In genomic region chr4:138904793-138905192, GRCh38 we compare ENCODE assay signal across 24 cellular contexts.
DNase-seq lines count a peak whose midpoint lies in the region; ATAC-seq and TF ChIP-seq lines count a peak whose summit lies in the region.
"Had no signal": no experiment of that assay in that cellular context is flagged by ENCODE, and none has a peak within 500 bp of the region (broad histone marks: within the 10 kb centered on the region; RNA-seq: fewer than 3 reads in every experiment).

No MANE protein-coding gene starts in this region.

- H3K4me3 ChIP-seq in IMR-90 (ENCODE audit: insufficient read depth, low read depth, low read length) = no peak overlapping the region
- no peak overlapping the region for H3K4me3 ChIP-seq in parathyroid adenoma (ENCODE audit: low read depth, low read length)
- H3K4me3 ChIP-seq in H7 (ENCODE audit: insufficient read depth, low read depth, low read length) = no peak overlapping the region
- no peak overlapping the region for H3K4me3 ChIP-seq in mucosa of descending colon
- H3K4me3 ChIP-seq: BLaER1, GM12878 had no signal

- dilution Hi-C loops in IMR-90 (cut with HindIII; ENCODE audit: low sequenced_read_pairs, unreplicated experiment) = no loop called here

- H3K9ac ChIP-seq in IMR-90 (ENCODE audit: low read depth, low read length) = no peak overlapping the region
- no peak overlapping the region for H3K9ac ChIP-seq in parathyroid adenoma
- H3K9ac ChIP-seq: BLaER1 had no signal

- peak; percentile 53 for ATAC-seq in GM18867 (IDR thresholded peaks at IDR 0.05; ENCODE audit: unreplicated experiment)
- peak; percentile 53 for ATAC-seq in GM21717 (IDR thresholded peaks at IDR 0.05; ENCODE audit: unreplicated experiment)
- ATAC-seq in IMR-90 (ENCODE audit: low read depth) = no peak
- no peak for ATAC-seq in mucosa of descending colon
- ATAC-seq: GM12878 had no signal

- no peak overlapping the region for H3K18ac ChIP-seq in IMR-90 (ENCODE audit: low read depth, low read length)

- no peaks in the 10 kb centered on the region for H3K79me2 ChIP-seq in parathyroid adenoma

- H4K8ac ChIP-seq in IMR-90 (ENCODE audit: low read depth in 2 of 2, low read length in 2 of 2) = no peak overlapping the region

- H3K9me1 ChIP-seq in IMR-90 (ENCODE audit: insufficient read depth, low read length) = no peaks in the 10 kb centered on the region

- intact Hi-C loops in IMR-90 (cut with micrococcal nuclease) = no loop called here
- intact Hi-C loops in mucosa of descending colon (cut with DNase I, micrococcal nuclease) = no loop called here

- no peaks in the 10 kb centered on the region for H3K36me3 ChIP-seq in IMR-90 (ENCODE audit: control insufficient read depth, insufficient read depth, low read length)
- no peaks in the 10 kb centered on the region for H3K36me3 ChIP-seq in parathyroid adenoma (ENCODE audit: control insufficient read depth, insufficient read depth, low read length)
- no peaks in the 10 kb centered on the region for H3K36me3 ChIP-seq in H7 (replicated peaks; ENCODE audit: control insufficient read depth, insufficient read depth, low read length)
- H3K36me3 ChIP-seq in mucosa of descending colon (ENCODE audit: low read depth) = no peaks in the 10 kb centered on the region
- H3K36me3 ChIP-seq: BE2C, BLaER1 had no signal

- no peak overlapping the region for H2BK15ac ChIP-seq in IMR-90 (ENCODE audit: low read depth, low read length)

- in situ Hi-C loops in IMR-90 (cut with MboI; ENCODE audit: low sequenced_read_pairs) = no loop called here

- H3K4me2 ChIP-seq in IMR-90 (ENCODE audit: low read depth, low read length) (no peak overlapping the region), parathyroid adenoma (ENCODE audit: low read length) (no peak overlapping the region)
- H3K4me2 ChIP-seq: BLaER1 had no signal

- H4K91ac ChIP-seq in IMR-90 (ENCODE audit: insufficient read depth, low read depth, low read length) = no peak overlapping the region

- DNase-seq in IMR-90 (no peak), midbrain (lab: John Stamatoyannopoulos, UW) (no peak), H7 (no peak), mucosa of descending colon (no peak)
- DNase-seq: 8988T; ACHN; BE2C; C1 segment of cervical spinal cord; CD4-positive, alpha-beta memory T cell; CD4-positive, CD25-positive, alpha-beta regulatory T cell; CD8-positive, alpha-beta memory T cell; COR-L47; DMS 273 treated with DMSO at 0.1 percent for 48 hours; DMS153; DMS53; DMS79; DND-41; EL; GDM1 had no signal

- no peak overlapping the region for H2BK20ac ChIP-seq in IMR-90 (ENCODE audit: low read depth, low read length)

- H3K9me3 ChIP-seq in IMR-90 (ENCODE audit: control insufficient read depth, insufficient read depth, low read length) = no peaks in the 10 kb centered on the region
- no peaks in the 10 kb centered on the region for H3K9me3 ChIP-seq in parathyroid adenoma (ENCODE audit: control insufficient read depth, low read length)
- no peaks in the 10 kb centered on the region for H3K9me3 ChIP-seq in mucosa of descending colon
- H3K9me3 ChIP-seq: BE2C, BLaER1 had no signal

- no peak for TF ChIP-seq RAD21 in IMR-90 (IDR thresholded peaks at IDR 0.05; ENCODE audit: low read length)

- H3K23ac ChIP-seq in IMR-90 (ENCODE audit: low read depth, low read length) = no peak overlapping the region

- H3K79me1 ChIP-seq in IMR-90 (ENCODE audit: low read depth in 1 of 2, low read length in 2 of 2) = no peaks in the 10 kb centered on the region

- no peak overlapping the region for H2BK120ac ChIP-seq in IMR-90 (ENCODE audit: low read depth, low read length)

- no peak overlapping the region for H4K5ac ChIP-seq in IMR-90 (ENCODE audit: low read depth, low read length)

- no peak overlapping the region for H2BK5ac ChIP-seq in IMR-90 (ENCODE audit: low read depth, low read length, poor library complexity, severe bottlenecking)

- H2AFZ ChIP-seq in IMR-90 (replicated peaks; ENCODE audit: low read length, poor library complexity) (no peak overlapping the region), parathyroid adenoma (no peak overlapping the region)

- peaks cover 3% of the 10 kb centered on the region for H3K27me3 ChIP-seq in IMR-90 (ENCODE audit: control insufficient read depth, insufficient read depth, low read length)
- H3K27me3 ChIP-seq in parathyroid adenoma (ENCODE audit: control insufficient read depth, insufficient read depth, low read length) = no peaks in the 10 kb centered on the region
- no peaks in the 10 kb centered on the region for H3K27me3 ChIP-seq in H7 (ENCODE audit: control insufficient read depth, insufficient read depth, low read length)
- H3K27me3 ChIP-seq: BE2C, BLaER1 had no signal

- H3K56ac ChIP-seq in IMR-90 (ENCODE audit: extremely low read depth, insufficient read depth, low read length) = no peak overlapping the region

- H2AK9ac ChIP-seq in IMR-90 (replicated peaks; ENCODE audit: low read depth, low read length, poor library complexity) = no peak overlapping the region

- CTCF ChIA-PET in IMR-90 (lab: Yijun Ruan, JAX) = no interaction called here

- no peak overlapping the region for H2AK5ac ChIP-seq in IMR-90 (ENCODE audit: low read depth, low read length)

- TF ChIP-seq CTCF in IMR-90 (conservative IDR thresholded peaks at IDR 0.05; ENCODE audit: low read depth, low read length) (no peak), parathyroid adenoma (IDR thresholded peaks at IDR 0.05) (no peak), mucosa of descending colon (IDR thresholded peaks at IDR 0.05) (no peak)

- TF ChIP-seq POLR2A in IMR-90 (IDR thresholded peaks at IDR 0.05; ENCODE audit: low read depth, low read length) = no peak

- H3K14ac ChIP-seq in IMR-90 (replicated peaks; ENCODE audit: low read depth, low read length) = peak overlapping the region; percentile 5; the same call in 1 of the 2 replicates

- WGBS in IMR-90 (ENCODE audit: extremely low coverage in 2 of 2, insufficient read length in 1 of 2), 2 experiments = no CpG with 5 or more reads among the region's 4 CpGs

- H3K4ac ChIP-seq in IMR-90 (ENCODE audit: low read depth, low read length) = no peak overlapping the region

- H3K4me1 ChIP-seq in IMR-90 (ENCODE audit: control insufficient read depth, insufficient read depth, low read length) (no peaks in the 10 kb centered on the region), parathyroid adenoma (peaks cover 15% of the 10 kb centered on the region), mucosa of descending colon (ENCODE audit: low read depth) (no peaks in the 10 kb centered on the region)
- H3K4me1 ChIP-seq: BLaER1 had no signal

- no peaks in the 10 kb centered on the region for H4K20me1 ChIP-seq in IMR-90 (ENCODE audit: insufficient read depth, low read length)
- H4K20me1 ChIP-seq: BLaER1 had no signal

- POLR2A ChIA-PET in IMR-90 (lab: Charles Lee; ENCODE audit: unreplicated experiment) = interaction anchor here (0.6 kb wide), 1 partner anchor 730 kb away, joined by 3 read pairs; no protein-coding TSS in a partner anchor

- no peak overlapping the region for H3K27ac ChIP-seq in IMR-90 (ENCODE audit: insufficient read depth, low read length)
- peak overlapping the region; percentile 36 for H3K27ac ChIP-seq in parathyroid adenoma
- H3K27ac ChIP-seq: BLaER1 had no signal

- BruUV-seq in IMR-90 (replicated peaks; lab: Mats Ljungman, UMichigan) = no TSS peak

TF ChIP-seq in IMR-90, 13 proteins besides CTCF, POLR2A, EP300 and RAD21:
- TF ChIP-seq USF2 (IDR thresholded peaks at IDR 0.05; ENCODE audit: low read depth, low read length) = no peak
- TF ChIP-seq CHD1 (IDR thresholded peaks at IDR 0.05; ENCODE audit: low read depth, low read length) = no peak
- no peak for TF ChIP-seq MXI1 (IDR thresholded peaks at IDR 0.05; ENCODE audit: borderline replicate concordance, low read depth, low read length)
- TF ChIP-seq SMC3 (IDR thresholded peaks at IDR 0.05; ENCODE audit: low read depth, low read length) = no peak
- no peak for TF ChIP-seq NFE2L2 (IDR thresholded peaks at IDR 0.05; ENCODE audit: low read depth, low read length)
TF ChIP-seq in IMR-90: peak in this region for 0.

Comparison
In these comparisons a context has a peak if more than half of its experiments do, and no peak if none do; other contexts are left out.
1. ATAC-seq: peak in GM18867 (single experiment) and GM21717 (single experiment); none in IMR-90 (single experiment) and mucosa of descending colon (single experiment).